ENCODE assay signal across 16 cellular contexts in genomic region chr9:127946728-127947127, GRCh38. TPM values are rescaled to one million over a fixed set of nuclear protein-coding genes. Genes with fewer than 3 reads are reported as not detected.
DNase-seq lines count a peak whose midpoint lies in the region; ATAC-seq and TF ChIP-seq lines count a peak whose summit lies in the region.
"Had no signal": no experiment of that assay in that cellular context is flagged by ENCODE, and none has a peak within 500 bp of the region (broad histone marks: within the 10 kb centered on the region; RNA-seq: fewer than 3 reads in every experiment).

No MANE protein-coding gene starts in this region.

- H3K9me3 ChIP-seq in BLaER1 treated with 17β-estradiol and CSF1 and Interleukin-3, amounts not matched to agents 10 nM and 100 nM (replicated peaks in 1 of 11): no peaks in the 10 kb centered on the region
- no peaks in the 10 kb centered on the region for H3K9me3 ChIP-seq in KOPT-K1 (ENCODE audit: insufficient read depth, low read length, poor library complexity, severe bottlenecking)
- no peaks in the 10 kb centered on the region for H3K9me3 ChIP-seq in esophagus muscularis mucosa

- no peak for ATAC-seq in GM21423 (IDR thresholded peaks at IDR 0.05; ENCODE audit: unreplicated experiment)
- ATAC-seq: left colon had no signal

- peak overlapping the region in 1 of 11 experiments; percentile 27; a peak in 1 of 22 replicates for H3K27ac ChIP-seq in BLaER1 treated with 17β-estradiol and CSF1 and Interleukin-3, amounts not matched to agents 10 nM and 100 nM
- H3K27ac ChIP-seq in KOPT-K1 (ENCODE audit: low read depth, low read length, poor library complexity, severe bottlenecking) (peak overlapping the region; percentile 14), esophagus muscularis mucosa (replicated peaks in 1 of 4) (peak overlapping the region in 3 of 4 donors; percentile 18 to 36 (median 26))
- H3K27ac ChIP-seq: epithelial cell of prostate had no signal

- 54% methylated on average over 3 of the region's 3 CpGs for WGBS in esophagus muscularis mucosa

- TF ChIP-seq CTCF in esophagus muscularis mucosa (IDR thresholded peaks at IDR 0.05): no peak

- peak overlapping the region in 7 of 11 experiments; percentile 9 to 51 (median 21); a peak in 11 of 22 replicates for H3K4me2 ChIP-seq in BLaER1 treated with 17β-estradiol and CSF1 and Interleukin-3, amounts not matched to agents 10 nM and 100 nM

- peak overlapping the region in 6 of 11 experiments; percentile 4 to 32 (median 18); a peak in 4 of 22 replicates for H3K9ac ChIP-seq in BLaER1 treated with 17β-estradiol and CSF1 and Interleukin-3, amounts not matched to agents 10 nM and 100 nM

- DNase-seq in esophagus muscularis mucosa (ENCODE audit: extremely low spot score): no peak
- DNase-seq in stimulated activated CD4-positive, alpha-beta T cell treated with anti-CD3 and anti-CD28 coated beads, Interleukin-4, amount 100 ng/mL, for 1 hour: no peak
- no peak for DNase-seq in GDM1 (lab: John Stamatoyannopoulos, UW)
- DNase-seq: activated CD4-positive, alpha-beta T cell treated with anti-CD3 and anti-CD28 coated beads, Interleukin-2, amount 50 U/mL, for 48 hours; activated gamma-delta T cell treated with Interleukin-2 at 50 U/mL for 16 hours; cerebellar nuclear complex; left colon; NCI-H146; NCI-H526; RPMI8226; stimulated activated CD4-positive, alpha-beta T cell treated with anti-CD3 and anti-CD28 coated beads, Interleukin-4, amount 100 ng/mL, for 24 hours; T-helper 9 cell had no signal

- intact Hi-C loops in esophagus muscularis mucosa (cut with DNase I): no loop called here

- TF ChIP-seq POLR2A in esophagus muscularis mucosa (IDR thresholded peaks at IDR 0.05; ENCODE audit: low read depth): no peak

- peaks cover 0 to 22% (median 13%) of the 10 kb centered on the region in 11 experiments; a peak in 14 of 22 replicates for H3K36me3 ChIP-seq in BLaER1 treated with 17β-estradiol and CSF1 and Interleukin-3, amounts not matched to agents 10 nM and 100 nM
- H3K36me3 ChIP-seq in KOPT-K1 (ENCODE audit: insufficient read depth, low read length): peaks cover 49% of the 10 kb centered on the region
- peaks cover 13 to 62% (median 30%) of the 10 kb centered on the region in 4 donors for H3K36me3 ChIP-seq in esophagus muscularis mucosa

- no peaks in the 10 kb centered on the region for H3K27me3 ChIP-seq in BLaER1 treated with 17β-estradiol and CSF1 and Interleukin-3, amounts not matched to agents 10 nM and 100 nM
- no peaks in the 10 kb centered on the region for H3K27me3 ChIP-seq in esophagus muscularis mucosa

- H4K20me1 ChIP-seq in BLaER1 treated with 17β-estradiol and CSF1 and Interleukin-3, amounts not matched to agents 10 nM and 100 nM: peaks cover 0 to 73% (median 6%) of the 10 kb centered on the region in 11 experiments; a peak in 13 of 22 replicates

- no peak for TF ChIP-seq EP300 in esophagus muscularis mucosa (IDR thresholded peaks at IDR 0.05)

- H3K4me3 ChIP-seq in BLaER1 treated with 17β-estradiol and CSF1 and Interleukin-3, amounts not matched to agents 10 nM and 100 nM: no peak overlapping the region
- H3K4me3 ChIP-seq in esophagus muscularis mucosa: no peak overlapping the region

- H3K4me1 ChIP-seq in BLaER1 treated with 17β-estradiol and CSF1 and Interleukin-3, amounts not matched to agents 10 nM and 100 nM: peaks cover 19 to 71% (median 61%) of the 10 kb centered on the region in 10 experiments
- peaks cover 53 to 75% (median 71%) of the 10 kb centered on the region in 4 donors for H3K4me1 ChIP-seq in esophagus muscularis mucosa

RNA-seq across cellular contexts. Expression of gene DPM2, which starts 9.1 kb away (rescaled TPM):
- 10 to 100 TPM in 1 of 4 donors, 1 to 10 TPM in 3; 6.6 to 13.3 (median 8.5) TPM for total RNA-seq in esophagus muscularis mucosa

RNA-seq across cellular contexts. Expression of gene PIP5KL1, which starts 16.2 kb away (rescaled TPM):
- 1 to 10 TPM; 1.3 to 2.8 (median 2.2) TPM for total RNA-seq in esophagus muscularis mucosa

RNA-seq across cellular contexts. Expression of gene ST6GALNAC4, which starts 29.9 kb away (rescaled TPM):
- total RNA-seq in esophagus muscularis mucosa: 10 to 100 TPM; 20.3 to 44.8 (median 35.9) TPM

RNA-seq across cellular contexts. Expression of gene EEIG1, which starts 34.1 kb away (rescaled TPM):
- total RNA-seq in esophagus muscularis mucosa: 10 to 100 TPM; 12.4 to 29.5 (median 20.0) TPM

RNA-seq across cellular contexts. Expression of gene ST6GALNAC6, which starts 47.3 kb away (rescaled TPM):
- 100 to 1,000 TPM in 3 of 4 donors, 10 to 100 TPM in 1; 95.9 to 169 (median 125) TPM for total RNA-seq in esophagus muscularis mucosa
